ENCODE assay signal across 18 cellular contexts in the genomic region with DNA sequence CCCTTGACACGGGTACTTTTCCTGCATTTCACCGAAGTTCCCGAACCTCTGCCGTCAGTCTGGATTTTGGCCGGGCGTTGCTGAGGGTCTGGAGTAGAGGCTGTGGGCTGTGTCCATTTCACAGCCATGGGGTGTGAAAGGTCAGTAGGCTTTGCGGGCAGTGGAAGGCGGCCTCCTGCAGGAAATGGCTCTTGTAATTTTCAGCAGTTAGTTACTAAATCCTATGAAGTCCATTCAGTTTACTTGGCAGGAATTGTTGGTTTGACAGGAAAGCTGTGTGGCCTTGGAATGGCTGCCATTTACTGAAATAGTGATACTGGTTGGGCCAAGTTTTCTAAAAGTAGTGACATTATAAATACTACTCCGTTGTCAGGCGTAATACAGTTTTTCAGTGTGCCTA.
DNase-seq lines count a peak whose midpoint lies in the region; ATAC-seq and TF ChIP-seq lines count a peak whose summit lies in the region.
"Had no signal": no experiment of that assay in that cellular context is flagged by ENCODE, and none has a peak within 500 bp of the region (broad histone marks: within the 10 kb centered on the region; RNA-seq: fewer than 3 reads in every experiment).

No MANE protein-coding gene starts in this region.

- H3K4me1 Mint-ChIP-seq in activated naive CD8-positive, alpha-beta T cell treated with anti-CD3 and anti-CD28 coated beads, Interleukin-2, amount 50 U/mL, for 24 hours = peaks cover 28% of the 10 kb centered on the region
- peaks cover 22% of the 10 kb centered on the region for H3K4me1 Mint-ChIP-seq in activated naive CD8-positive, alpha-beta T cell treated with anti-CD3 and anti-CD28 coated beads for 36 hours

- no peak for TF ChIP-seq POLR2A in stomach (IDR thresholded peaks at IDR 0.05)

- H3K27me3 Mint-ChIP-seq in activated naive CD8-positive, alpha-beta T cell treated with anti-CD3 and anti-CD28 coated beads, Interleukin-2, amount 50 U/mL, for 24 hours = no peaks in the 10 kb centered on the region
- H3K27me3 Mint-ChIP-seq in activated naive CD8-positive, alpha-beta T cell treated with anti-CD3 and anti-CD28 coated beads for 36 hours = no peaks in the 10 kb centered on the region

- peak overlapping the region; percentile 26 for H3K27ac Mint-ChIP-seq in activated naive CD8-positive, alpha-beta T cell treated with anti-CD3 and anti-CD28 coated beads, Interleukin-2, amount 50 U/mL, for 24 hours
- no peak overlapping the region for H3K27ac Mint-ChIP-seq in activated naive CD8-positive, alpha-beta T cell treated with anti-CD3 and anti-CD28 coated beads for 36 hours

- no peak overlapping the region for H3K4me3 ChIP-seq in coronary artery
- H3K4me3 ChIP-seq in stomach = no peak overlapping the region
- H3K4me3 ChIP-seq in upper lobe of right lung = no peak overlapping the region
- H3K4me3 ChIP-seq: GM23248, HAP-1, K562 had no signal

- no peak for DNase-seq in activated naive CD8-positive, alpha-beta T cell treated with anti-CD3 and anti-CD28 coated beads, Interleukin-2, amount 50 U/mL, for 24 hours
- no peak for DNase-seq in activated naive CD8-positive, alpha-beta T cell treated with anti-CD3 and anti-CD28 coated beads for 36 hours
- DNase-seq in coronary artery (ENCODE audit: low spot score) (no peak), lung microvascular endothelial cell (ENCODE audit: low read depth in 2 of 2) (peak; percentile 43 to 57), stomach (no peak), upper lobe of right lung (no peak), pons (ENCODE audit: low spot score) (no peak)
- DNase-seq: AML-193; GM23248; NCI-H1105; NCI-H1694; NCI-H748 treated with DMSO at 0.1 percent for 48 hours; NK-92 treated with Interleukin-12 subunit alpha and Interleukin-12 subunit beta, amount 100 ng/mL, for 24 hours had no signal

- H3K9me3 ChIP-seq in stomach (no peaks in the 10 kb centered on the region), upper lobe of right lung (no peaks in the 10 kb centered on the region)
- H3K9me3 ChIP-seq: HAP-1 had no signal

- WGBS in stomach, 5 donors = 79 to 93% (median 83%) methylated on average over 10 of the region's 10 CpGs

- H3K4me3 Mint-ChIP-seq in activated naive CD8-positive, alpha-beta T cell treated with anti-CD3 and anti-CD28 coated beads, Interleukin-2, amount 50 U/mL, for 24 hours = no peak overlapping the region
- H3K4me3 Mint-ChIP-seq in activated naive CD8-positive, alpha-beta T cell treated with anti-CD3 and anti-CD28 coated beads for 36 hours = no peak overlapping the region

- intact Hi-C loops in stomach (cut with DNase I; ENCODE audit: low total_unique reads) (no loop called here), upper lobe of right lung (cut with DNase I) (no loop called here)

- H3K9me3 Mint-ChIP-seq in activated naive CD8-positive, alpha-beta T cell treated with anti-CD3 and anti-CD28 coated beads, Interleukin-2, amount 50 U/mL, for 24 hours = peaks cover 5% of the 10 kb centered on the region
- peaks cover 4% of the 10 kb centered on the region for H3K9me3 Mint-ChIP-seq in activated naive CD8-positive, alpha-beta T cell treated with anti-CD3 and anti-CD28 coated beads for 36 hours

- TF ChIP-seq EP300 in stomach (IDR thresholded peaks at IDR 0.05) = no peak

- H3K36me3 ChIP-seq in stomach = no peaks in the 10 kb centered on the region
- H3K36me3 ChIP-seq in upper lobe of right lung = no peaks in the 10 kb centered on the region
- H3K36me3 ChIP-seq: HAP-1 had no signal

- H3K27ac ChIP-seq in coronary artery = peak overlapping the region; percentile 40 to 46
- peak overlapping the region in 4 of 5 donors; percentile 10 to 79 (median 56) for H3K27ac ChIP-seq in stomach
- H3K27ac ChIP-seq in upper lobe of right lung = no peak overlapping the region
- H3K27ac ChIP-seq: 22Rv1, C4-2B, GM23248 had no signal

- H3K27me3 ChIP-seq in stomach (no peaks in the 10 kb centered on the region), upper lobe of right lung (no peaks in the 10 kb centered on the region)

- TF ChIP-seq CTCF in coronary artery (IDR thresholded peaks at IDR 0.05) (no peak), stomach (IDR thresholded peaks at IDR 0.05) (no peak), upper lobe of right lung (IDR thresholded peaks at IDR 0.05) (no peak)

- ATAC-seq in activated naive CD8-positive, alpha-beta T cell treated with anti-CD3 and anti-CD28 coated beads, Interleukin-2, amount 50 U/mL, for 24 hours = no peak
- ATAC-seq in upper lobe of right lung = no peak
- ATAC-seq in HG02885 (IDR thresholded peaks at IDR 0.05; ENCODE audit: poor library complexity, unreplicated experiment) = no peak
- ATAC-seq: K562 had no signal

- peaks cover 0 to 32% (median 12%) of the 10 kb centered on the region in 4 donors for H3K4me1 ChIP-seq in stomach
- peaks cover 3% of the 10 kb centered on the region for H3K4me1 ChIP-seq in upper lobe of right lung
- H3K4me1 ChIP-seq: HAP-1 had no signal

- H3K36me3 Mint-ChIP-seq in activated naive CD8-positive, alpha-beta T cell treated with anti-CD3 and anti-CD28 coated beads, Interleukin-2, amount 50 U/mL, for 24 hours (ENCODE audit: low read depth) = peaks cover 9% of the 10 kb centered on the region
- peaks cover 17% of the 10 kb centered on the region for H3K36me3 Mint-ChIP-seq in activated naive CD8-positive, alpha-beta T cell treated with anti-CD3 and anti-CD28 coated beads for 36 hours

Comparison
In these comparisons a context has a peak if more than half of its experiments do, and no peak if none do; other contexts are left out.
1. DNase-seq: peak in lung microvascular endothelial cell (2 of 2); none in activated naive CD8-positive, alpha-beta T cell treated with anti-CD3 and anti-CD28 coated beads, Interleukin-2, amount 50 U/mL, for 24 hours (single experiment), activated naive CD8-positive, alpha-beta T cell treated with anti-CD3 and anti-CD28 coated beads for 36 hours (single experiment), coronary artery (single experiment), stomach (single experiment), upper lobe of right lung (single experiment) and pons (single experiment).